Comparison of ENCODE assay signal across 8 cellular contexts in genomic region chr12:121713257-121714155, GRCh38. TPM values are rescaled to one million over a fixed set of nuclear protein-coding genes. Genes with fewer than 3 reads are reported as not detected.
A peak's percentile ranks its signal among the peaks of the same experiment; 100 is the strongest.
DNase-seq lines count a peak whose midpoint lies in the region; ATAC-seq, FAIRE-seq and TF ChIP-seq lines count a peak whose summit lies in the region.

No MANE protein-coding gene starts in this region.

- DNase-seq in AG20443 (ENCODE audit: low spot score) (peak; percentile 20), hepatocyte (ENCODE audit: low spot score) (peak; percentile 31), small intestine (no peak), HCEC 1CT (no peak), NCI-H345 (lab: John Stamatoyannopoulos, UW) (no peak)

- H3K27ac ChIP-seq in hepatocyte (no peak overlapping the region), small intestine (ENCODE audit: low read depth in 1 of 2, low read length in 1 of 2) (no peak overlapping the region)

- H3K4me3 ChIP-seq in hepatocyte (peak overlapping the region; percentile 98), small intestine (ENCODE audit: low read depth in 1 of 2, low read length in 2 of 2) (peak overlapping the region; percentile 70 to 73)

- peaks cover 15% of the 10 kb centered on the region for H3K36me3 Mint-ChIP-seq in activated T-helper 17 cell treated with anti-CD3 and anti-CD28 coated beads, Interleukin-2, amount 50 U/mL, for 72 hours (ENCODE audit: low read depth)

- H3K9me2 ChIP-seq in hepatocyte (replicated peaks; ENCODE audit: insufficient read depth), result no peaks in the 10 kb centered on the region

- H3K27ac Mint-ChIP-seq in activated T-helper 17 cell treated with anti-CD3 and anti-CD28 coated beads, Interleukin-2, amount 50 U/mL, for 72 hours, result peak overlapping the region; percentile 33

- peak overlapping the region; percentile 99 for H3K4me2 ChIP-seq in hepatocyte

- H4K20me1 ChIP-seq in hepatocyte (ENCODE audit: insufficient read depth, poor library complexity, severe bottlenecking), result no peaks in the 10 kb centered on the region

- H3K27me3 Mint-ChIP-seq in activated T-helper 17 cell treated with anti-CD3 and anti-CD28 coated beads, Interleukin-2, amount 50 U/mL, for 72 hours, result no peaks in the 10 kb centered on the region

- no peaks in the 10 kb centered on the region for H3K36me3 ChIP-seq in hepatocyte (replicated peaks; ENCODE audit: insufficient read depth, low read depth)
- no peaks in the 10 kb centered on the region for H3K36me3 ChIP-seq in small intestine (ENCODE audit: control insufficient read depth in 2 of 2, insufficient read depth in 2 of 2, low read length in 2 of 2)

- no peaks in the 10 kb centered on the region for H3K9me3 ChIP-seq in hepatocyte (ENCODE audit: low read depth)
- H3K9me3 ChIP-seq in small intestine (ENCODE audit: control insufficient read depth, low read depth), result no peaks in the 10 kb centered on the region

- no peak for FAIRE-seq in small intestine (lab: Jason Lieb, UNC)

- peaks cover 15% of the 10 kb centered on the region for H3K4me1 Mint-ChIP-seq in activated T-helper 17 cell treated with anti-CD3 and anti-CD28 coated beads, Interleukin-2, amount 50 U/mL, for 72 hours

- H3K9me3 Mint-ChIP-seq in activated T-helper 17 cell treated with anti-CD3 and anti-CD28 coated beads, Interleukin-2, amount 50 U/mL, for 72 hours, result no peaks in the 10 kb centered on the region

- H3K4me1 ChIP-seq in hepatocyte (ENCODE audit: insufficient read depth), result peaks cover 14% of the 10 kb centered on the region
- H3K4me1 ChIP-seq in small intestine (ENCODE audit: control insufficient read depth in 2 of 2, insufficient read depth in 1 of 2, low read depth in 1 of 2, low read length in 1 of 2), result no peaks in the 10 kb centered on the region

- H3K79me2 ChIP-seq in hepatocyte, result peaks cover 34% of the 10 kb centered on the region

- no peak for TF ChIP-seq CTCF in hepatocyte (IDR thresholded peaks at IDR 0.05; ENCODE audit: poor library complexity)

- peak; percentile 6 for ATAC-seq in HG02623 (IDR thresholded peaks at IDR 0.05; ENCODE audit: unreplicated experiment)
- ATAC-seq in activated T-helper 17 cell treated with anti-CD3 and anti-CD28 coated beads, Interleukin-2, amount 50 U/mL, for 72 hours (replicated peaks), result no peak
- no peak for ATAC-seq in GM19328 (IDR thresholded peaks at IDR 0.05; ENCODE audit: unreplicated experiment)

- peak overlapping the region; percentile 90 for H2AFZ ChIP-seq in hepatocyte

- WGBS in hepatocyte (ENCODE audit: low lambda C conversion rate, missing lambda C conversion rate), result 43% methylated on average over 20 of the region's 20 CpGs
- WGBS in small intestine, 3 donors, result 25 to 28% (median 27%) methylated on average over 19 to 20 of the region's 20 CpGs

- H3K4me3 Mint-ChIP-seq in activated T-helper 17 cell treated with anti-CD3 and anti-CD28 coated beads, Interleukin-2, amount 50 U/mL, for 72 hours, result peak overlapping the region; percentile 98

- no peaks in the 10 kb centered on the region for H3K27me3 ChIP-seq in hepatocyte
- H3K27me3 ChIP-seq in small intestine (ENCODE audit: control insufficient read depth in 2 of 2, insufficient read depth in 2 of 2, low read length in 2 of 2), result no peaks in the 10 kb centered on the region

RNA-seq across cellular contexts. Expression of gene TMEM120B, which starts 1.0 kb away (rescaled TPM):
- 10 to 100 TPM in 1 of 2 donors, 1 to 10 TPM in 1; 8.6 to 13.7 TPM for total RNA-seq in activated T-helper 17 cell treated with anti-CD3 and anti-CD28 coated beads, Interleukin-2, amount 50 U/mL, for 72 hours
- 4.7 and 9.5 TPM in 2 replicates for total RNA-seq in hepatocyte
- polyA plus RNA-seq in hepatocyte, result 5.5 and 11.5 TPM in 2 replicates
- polyA plus RNA-seq in small intestine, result 1 to 10 TPM; 2.7 to 4.1 (median 3.1) TPM

RNA-seq across cellular contexts. Expression of gene MORN3, which starts 44.1 kb away (rescaled TPM):
- total RNA-seq in activated T-helper 17 cell treated with anti-CD3 and anti-CD28 coated beads, Interleukin-2, amount 50 U/mL, for 72 hours, result 1 to 10 TPM; 1.4 to 2.5 TPM
- total RNA-seq in hepatocyte, result 0.27 and 0.68 TPM in 2 replicates
- polyA plus RNA-seq in hepatocyte (0.10 and 1.3 TPM in 2 replicates), small intestine (under 1 TPM in 1 of 3 donors, not detected in 2; 0.57 TPM)

Comparison
In these comparisons a context has a peak if more than half of its experiments do, and no peak if none do; other contexts are left out.
1. DNase-seq: peak in AG20443 (single experiment) and hepatocyte (single experiment); none in small intestine (single experiment), HCEC 1CT (single experiment) and NCI-H345 (single experiment).